ENCODE assay signal across 23 cellular contexts in genomic region chr6:41537359-41537758, GRCh38. TPM values are rescaled to one million over a fixed set of nuclear protein-coding genes. Genes with fewer than 3 reads are reported as not detected.
DNase-seq lines count a peak whose midpoint lies in the region; ATAC-seq, FAIRE-seq and TF ChIP-seq lines count a peak whose summit lies in the region.
"Had no signal": no experiment of that assay in that cellular context is flagged by ENCODE, and none has a peak within 500 bp of the region (broad histone marks: within the 10 kb centered on the region; RNA-seq: fewer than 3 reads in every experiment).

No MANE protein-coding gene starts in this region.

- H2BK120ac ChIP-seq in IMR-90 (ENCODE audit: low read depth, low read length), result no peak overlapping the region

- peak overlapping the region; percentile 32 for H2AFZ ChIP-seq in IMR-90 (replicated peaks; ENCODE audit: low read length, poor library complexity)
- H2AFZ ChIP-seq in parathyroid adenoma, result peak overlapping the region; percentile 63

- in situ Hi-C loops in IMR-90 (cut with MboI; ENCODE audit: low sequenced_read_pairs), result no loop called here

- H3K9ac ChIP-seq in IMR-90 (ENCODE audit: low read depth, low read length) (no peak overlapping the region), parathyroid adenoma (no peak overlapping the region)

- H3K56ac ChIP-seq in IMR-90 (ENCODE audit: extremely low read depth, insufficient read depth, low read length), result no peak overlapping the region

- H3K23ac ChIP-seq in IMR-90 (ENCODE audit: low read depth, low read length), result no peak overlapping the region

- POLR2A ChIA-PET in IMR-90 (lab: Charles Lee; ENCODE audit: unreplicated experiment), result no interaction called here

- no peak overlapping the region for H2BK5ac ChIP-seq in IMR-90 (ENCODE audit: low read depth, low read length, poor library complexity, severe bottlenecking)

- H3K4ac ChIP-seq in IMR-90 (ENCODE audit: low read depth, low read length), result no peak overlapping the region

- H3K4me3 Mint-ChIP-seq in dendritic cell treated with granulocyte-macrophage colony-stimulating factor and Interleukin-4, amounts not matched to agents 40 ng/mL and 50 ng/mL, for 4 days, result no peak overlapping the region
- no peak overlapping the region for H3K4me3 Mint-ChIP-seq in HFFc6
- H3K4me3 Mint-ChIP-seq: activated B cell treated with CpG ODN at 0.5 μM for 24 hours; activated CD8-positive, alpha-beta T cell treated with anti-CD3 and anti-CD28 coated beads for 36 hours; activated naive CD8-positive, alpha-beta T cell treated with anti-CD3 and anti-CD28 coated beads for 36 hours; immature natural killer cell; memory B cell; neural crest cell; T-helper 1 cell treated with Interleukin-12 subunit alpha and Interleukin-12 subunit beta and Interleukin-4 antibody, amounts not matched to agents 30 μg/mL and 1 μg/mL, for 36 hours had no signal

- ATAC-seq in IMR-90 (ENCODE audit: low read depth) (no peak), HG02798 (IDR thresholded peaks at IDR 0.05; ENCODE audit: poor library complexity, unreplicated experiment) (no peak)
- ATAC-seq: activated CD8-positive, alpha-beta T cell treated with anti-CD3 and anti-CD28 coated beads for 36 hours had no signal

- H3K14ac ChIP-seq in IMR-90 (replicated peaks; ENCODE audit: low read depth, low read length), result no peak overlapping the region

- peaks cover 49% of the 10 kb centered on the region for H3K27me3 ChIP-seq in IMR-90 (ENCODE audit: control insufficient read depth, insufficient read depth, low read length)
- no peaks in the 10 kb centered on the region for H3K27me3 ChIP-seq in parathyroid adenoma (ENCODE audit: control insufficient read depth, insufficient read depth, low read length)
- H3K27me3 ChIP-seq: MG63, upper lobe of left lung had no signal

- H3K9me3 Mint-ChIP-seq in dendritic cell treated with granulocyte-macrophage colony-stimulating factor and Interleukin-4, amounts not matched to agents 40 ng/mL and 50 ng/mL, for 4 days, result no peaks in the 10 kb centered on the region
- H3K9me3 Mint-ChIP-seq in HFFc6, result no peaks in the 10 kb centered on the region
- H3K9me3 Mint-ChIP-seq: activated B cell treated with CpG ODN at 0.5 μM for 24 hours; activated CD8-positive, alpha-beta T cell treated with anti-CD3 and anti-CD28 coated beads for 36 hours; activated naive CD8-positive, alpha-beta T cell treated with anti-CD3 and anti-CD28 coated beads for 36 hours; immature natural killer cell; memory B cell; neural crest cell; T-helper 1 cell treated with Interleukin-12 subunit alpha and Interleukin-12 subunit beta and Interleukin-4 antibody, amounts not matched to agents 30 μg/mL and 1 μg/mL, for 36 hours had no signal

- H3K79me2 ChIP-seq in parathyroid adenoma, result no peaks in the 10 kb centered on the region

- dilution Hi-C loops in IMR-90 (cut with HindIII; ENCODE audit: low sequenced_read_pairs, unreplicated experiment), result no loop called here

- no peak overlapping the region for H3K4me2 ChIP-seq in IMR-90 (ENCODE audit: low read depth, low read length)
- no peak overlapping the region for H3K4me2 ChIP-seq in parathyroid adenoma (ENCODE audit: low read length)

- 29% methylated on average over 1 of the region's 2 CpGs; no CpG with 5 or more reads in 1 of the 2 experiments for WGBS in IMR-90 (ENCODE audit: extremely low coverage in 2 of 2, insufficient read length in 1 of 2), 2 experiments

- no TSS peak for BruUV-seq in IMR-90 (replicated peaks; lab: Mats Ljungman, UMichigan)

- TF ChIP-seq POLR2A in IMR-90 (IDR thresholded peaks at IDR 0.05; ENCODE audit: low read depth, low read length), result no peak
- TF ChIP-seq POLR2A in GM12891 (IDR thresholded peaks at IDR 0.05; ENCODE audit: low read depth, low read length), result no peak

- no peak overlapping the region for H3K18ac ChIP-seq in IMR-90 (ENCODE audit: low read depth, low read length)

- H4K91ac ChIP-seq in IMR-90 (ENCODE audit: insufficient read depth, low read depth, low read length), result no peak overlapping the region

- H4K20me1 ChIP-seq in IMR-90 (ENCODE audit: insufficient read depth, low read length), result no peaks in the 10 kb centered on the region

- no peaks in the 10 kb centered on the region for H3K36me3 ChIP-seq in IMR-90 (ENCODE audit: control insufficient read depth, insufficient read depth, low read length)
- H3K36me3 ChIP-seq in parathyroid adenoma (ENCODE audit: control insufficient read depth, insufficient read depth, low read length), result no peaks in the 10 kb centered on the region
- H3K36me3 ChIP-seq: esophagus squamous epithelium, MG63, upper lobe of left lung had no signal

- no peaks in the 10 kb centered on the region for H3K79me1 ChIP-seq in IMR-90 (ENCODE audit: low read depth in 1 of 2, low read length in 2 of 2)

- H3K9me3 ChIP-seq in IMR-90 (ENCODE audit: control insufficient read depth, insufficient read depth, low read length), result no peaks in the 10 kb centered on the region
- no peaks in the 10 kb centered on the region for H3K9me3 ChIP-seq in parathyroid adenoma (ENCODE audit: control insufficient read depth, low read length)
- H3K9me3 ChIP-seq: esophagus squamous epithelium, MG63, upper lobe of left lung had no signal

- no peak for TF ChIP-seq CTCF in IMR-90 (conservative IDR thresholded peaks at IDR 0.05; ENCODE audit: low read depth, low read length)
- no peak for TF ChIP-seq CTCF in parathyroid adenoma (IDR thresholded peaks at IDR 0.05)
- TF ChIP-seq CTCF in HFFc6 (IDR thresholded peaks at IDR 0.05), result no peak

- H4K5ac ChIP-seq in IMR-90 (ENCODE audit: low read depth, low read length), result no peak overlapping the region

- H3K36me3 Mint-ChIP-seq in dendritic cell treated with granulocyte-macrophage colony-stimulating factor and Interleukin-4, amounts not matched to agents 40 ng/mL and 50 ng/mL, for 4 days (ENCODE audit: low read depth), result no peaks in the 10 kb centered on the region
- H3K36me3 Mint-ChIP-seq in HFFc6 (ENCODE audit: low read depth), result no peaks in the 10 kb centered on the region
- H3K36me3 Mint-ChIP-seq: memory B cell had no signal

- peaks cover 37% of the 10 kb centered on the region for H3K4me1 Mint-ChIP-seq in dendritic cell treated with granulocyte-macrophage colony-stimulating factor and Interleukin-4, amounts not matched to agents 40 ng/mL and 50 ng/mL, for 4 days (ENCODE audit: low read depth)
- H3K4me1 Mint-ChIP-seq in HFFc6 (ENCODE audit: low read depth), result peaks cover 5% of the 10 kb centered on the region

- H3K4me1 ChIP-seq in IMR-90 (ENCODE audit: control insufficient read depth, insufficient read depth, low read length) (peaks cover 4% of the 10 kb centered on the region; the same call in 1 of the 2 replicates), parathyroid adenoma (peaks cover 12% of the 10 kb centered on the region)

- peak overlapping the region; percentile 1 for H3K27ac Mint-ChIP-seq in dendritic cell treated with granulocyte-macrophage colony-stimulating factor and Interleukin-4, amounts not matched to agents 40 ng/mL and 50 ng/mL, for 4 days
- H3K27ac Mint-ChIP-seq in HFFc6, result no peak overlapping the region
- H3K27ac Mint-ChIP-seq: activated B cell treated with CpG ODN at 0.5 μM for 24 hours; activated CD8-positive, alpha-beta T cell treated with anti-CD3 and anti-CD28 coated beads for 36 hours; activated naive CD8-positive, alpha-beta T cell treated with anti-CD3 and anti-CD28 coated beads for 36 hours; immature natural killer cell; memory B cell; T-helper 1 cell treated with Interleukin-12 subunit alpha and Interleukin-12 subunit beta and Interleukin-4 antibody, amounts not matched to agents 30 μg/mL and 1 μg/mL, for 36 hours had no signal

- peak; percentile 53 for DNase-seq in NCI-H1105 treated with DMSO at 0.1 percent for 48 hours (lab: John Stamatoyannopoulos, UW)
- DNase-seq in NCI-H1105 (lab: John Stamatoyannopoulos, UW), result no peak
- no peak for DNase-seq in IMR-90
- DNase-seq in HFFc6, result no peak
- DNase-seq in GM12891 (ENCODE audit: insufficient read length, low spot score), result no peak
- DNase-seq: activated B cell treated with CpG ODN at 0.5 μM for 24 hours; activated CD8-positive, alpha-beta T cell treated with anti-CD3 and anti-CD28 coated beads for 36 hours; activated naive CD8-positive, alpha-beta T cell treated with anti-CD3 and anti-CD28 coated beads for 36 hours; activated T-cell treated with anti-CD3 and anti-CD28 coated beads, Interleukin-2, amount 50 U/mL, for 48 hours; DND-41; esophagus squamous epithelium; immature natural killer cell; MG63; retina; stimulated activated CD4-positive, alpha-beta T cell treated with anti-CD3 and anti-CD28 coated beads, Interleukin-15, amount 100 ng/mL, for 24 hours; stimulated activated naive CD4-positive, alpha-beta T cell had no signal

- H2BK15ac ChIP-seq in IMR-90 (ENCODE audit: low read depth, low read length), result no peak overlapping the region

- no peak overlapping the region for H2AK5ac ChIP-seq in IMR-90 (ENCODE audit: low read depth, low read length)

- no peaks in the 10 kb centered on the region for H3K9me1 ChIP-seq in IMR-90 (ENCODE audit: insufficient read depth, low read length)

- peaks cover 37% of the 10 kb centered on the region for H3K27me3 Mint-ChIP-seq in dendritic cell treated with granulocyte-macrophage colony-stimulating factor and Interleukin-4, amounts not matched to agents 40 ng/mL and 50 ng/mL, for 4 days
- H3K27me3 Mint-ChIP-seq in HFFc6 (ENCODE audit: insufficient read depth), result peaks cover 14% of the 10 kb centered on the region
- H3K27me3 Mint-ChIP-seq: activated B cell treated with CpG ODN at 0.5 μM for 24 hours, memory B cell had no signal

- intact Hi-C loops in IMR-90 (cut with micrococcal nuclease), result no loop called here
- intact Hi-C loops in dendritic cell treated with granulocyte-macrophage colony-stimulating factor and Interleukin-4, amounts not matched to agents 40 ng/mL and 50 ng/mL, for 4 days (cut with micrococcal nuclease), result no loop called here

- H3K4me3 ChIP-seq in IMR-90 (ENCODE audit: insufficient read depth, low read depth, low read length) (no peak overlapping the region), parathyroid adenoma (ENCODE audit: low read depth, low read length) (no peak overlapping the region)
- H3K4me3 ChIP-seq: esophagus squamous epithelium, MG63, upper lobe of left lung had no signal

- no peak overlapping the region for H3K27ac ChIP-seq in IMR-90 (ENCODE audit: insufficient read depth, low read length)
- no peak overlapping the region for H3K27ac ChIP-seq in parathyroid adenoma
- H3K27ac ChIP-seq: esophagus squamous epithelium had no signal

- TF ChIP-seq RAD21 in IMR-90 (IDR thresholded peaks at IDR 0.05; ENCODE audit: low read length), result no peak

- no peak overlapping the region for H2AK9ac ChIP-seq in IMR-90 (replicated peaks; ENCODE audit: low read depth, low read length, poor library complexity)

- no peak overlapping the region for H2BK20ac ChIP-seq in IMR-90 (ENCODE audit: low read depth, low read length)

- no peak overlapping the region for H4K8ac ChIP-seq in IMR-90 (ENCODE audit: low read depth in 2 of 2, low read length in 2 of 2)

- FAIRE-seq in GM12891 (lab: Jason Lieb, UNC), result no peak

- CTCF ChIA-PET in IMR-90 (lab: Yijun Ruan, JAX), result no interaction called here

RNA-seq across cellular contexts. Expression of gene FOXP4, which starts 8.8 kb away (rescaled TPM):
- total RNA-seq in IMR-90 (2012; rRNA removed), result 0.72 and 0.83 TPM in 2 replicates
- 9.5 and 10.4 TPM in 2 replicates for polyA plus RNA-seq in IMR-90 (2012; rRNA removed)
- 6.0 and 13.9 TPM in 2 replicates for polyA plus RNA-seq in IMR-90 (2012; cell fraction: cytosol; rRNA removed)
- polyA plus RNA-seq in IMR-90 (2012; cell fraction: nucleus; rRNA removed; ENCODE audit: low replicate concordance), result 9.7 and 21.6 TPM in 2 replicates
- total RNA-seq in HFFc6 (2021; fragmentation: NEBNext Ultra II Directional; extraction: Animal tissue kit (Norgen Biotek cat#: 25700)), result 10 to 100 TPM; 17.9 to 24.4 (median 24.0) TPM
- 18.2 TPM for polyA plus RNA-seq in GM12891 (2012; ENCODE audit: low read depth, missing spikeins)

Comparison
In these comparisons a context has a peak if more than half of its experiments do, and no peak if none do; other contexts are left out.
1. RNA of gene FOXP4, which starts 8.8 kb away (total RNA-seq): 17.9 to 24.4 TPM in HFFc6; 0.72 to 0.83 TPM in IMR-90; every median in the first group is over 10 times any median in the second.